8 cellular contexts compared by ENCODE assay signal in the genomic region with DNA sequence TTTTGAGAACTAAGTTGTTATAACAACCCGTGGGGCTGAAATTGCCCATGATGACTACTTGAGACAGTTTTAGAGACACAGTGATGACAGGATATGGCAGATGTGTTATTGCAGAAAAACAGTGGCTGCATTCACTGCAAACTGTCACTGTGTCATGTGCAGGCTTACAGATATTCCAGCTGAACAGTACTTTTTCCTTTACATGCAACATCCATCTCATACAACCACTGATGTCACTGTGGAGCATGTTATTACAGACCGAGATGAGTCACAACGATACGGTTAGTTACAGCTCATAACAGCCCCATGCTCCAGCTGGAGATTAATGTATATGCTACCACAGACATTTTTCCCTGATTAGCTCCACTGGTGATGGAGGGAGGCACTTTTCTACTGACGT.
A peak's percentile ranks its signal among the peaks of the same experiment; 100 is the strongest.
DNase-seq lines count a peak whose midpoint lies in the region; ATAC-seq, FAIRE-seq and TF ChIP-seq lines count a peak whose summit lies in the region.
"Had no signal": no experiment of that assay in that cellular context is flagged by ENCODE, and none has a peak within 500 bp of the region (broad histone marks: within the 10 kb centered on the region; RNA-seq: fewer than 3 reads in every experiment).

No MANE protein-coding gene starts in this region.

- no peak overlapping the region for H3K27ac ChIP-seq in left ventricle myocardium inferior (replicated peaks)

- POLR2A ChIA-PET in HEK293T (lab: Yijun Ruan, JAX), result no interaction called here

- no peaks in the 10 kb centered on the region for H3K9me3 ChIP-seq in left ventricle myocardium inferior (replicated peaks)

- no peaks in the 10 kb centered on the region for H3K27me3 ChIP-seq in left ventricle myocardium inferior (ENCODE audit: low read depth)

- TF ChIP-seq CTCF in left ventricle myocardium inferior (IDR thresholded peaks at IDR 0.05; ENCODE audit: borderline replicate concordance), result no peak

- intact Hi-C loops in left ventricle myocardium inferior (cut with micrococcal nuclease), result no loop called here

- CTCF ChIA-PET in HEK293T (lab: Yijun Ruan, JAX), result no interaction called here

- peak; percentile 20 for DNase-seq in HEK293T (ENCODE audit: extremely low spot score)
- DNase-seq in HTR-8/SVneo (ENCODE audit: insufficient read length, low spot score), result no peak
- DNase-seq in non-pigmented ciliary epithelial cell (ENCODE audit: low read depth), result peak; percentile 58
- DNase-seq in Kasumi-1 (lab: John Stamatoyannopoulos, UW), result no peak
- no peak for DNase-seq in stimulated activated CD4-positive, alpha-beta T cell treated with anti-CD3 and anti-CD28 coated beads, Interleukin-2, amount 100 ng/mL, for 24 hours
- DNase-seq in left ventricle myocardium inferior, result no peak
- DNase-seq: activated CD4-positive, alpha-beta T cell treated with anti-CD3 and anti-CD28 coated beads for 48 hours had no signal

- FAIRE-seq in HTR-8/SVneo (lab: Jason Lieb, UNC), result peak; percentile 95

- H3K4me3 ChIP-seq in left ventricle myocardium inferior, result no peak overlapping the region

- H3K4me1 ChIP-seq in left ventricle myocardium inferior, result no peaks in the 10 kb centered on the region

- H3K36me3 ChIP-seq in left ventricle myocardium inferior, result no peaks in the 10 kb centered on the region

- ATAC-seq in GM18907 (IDR thresholded peaks at IDR 0.05; ENCODE audit: unreplicated experiment), result peak; percentile 95

TF ChIP-seq in HEK293T, 16 proteins besides CTCF, POLR2A, EP300 and RAD21:
- no peak for TF ChIP-seq ZNF384 (IDR thresholded peaks at IDR 0.05)
- no peak for TF ChIP-seq SP1 (IDR thresholded peaks at IDR 0.05)
- no peak for TF ChIP-seq HDGF (IDR thresholded peaks at IDR 0.05; ENCODE audit: borderline replicate concordance)
- TF ChIP-seq FOXK2 (IDR thresholded peaks at IDR 0.05), result no peak
- TF ChIP-seq, protein P1, sequence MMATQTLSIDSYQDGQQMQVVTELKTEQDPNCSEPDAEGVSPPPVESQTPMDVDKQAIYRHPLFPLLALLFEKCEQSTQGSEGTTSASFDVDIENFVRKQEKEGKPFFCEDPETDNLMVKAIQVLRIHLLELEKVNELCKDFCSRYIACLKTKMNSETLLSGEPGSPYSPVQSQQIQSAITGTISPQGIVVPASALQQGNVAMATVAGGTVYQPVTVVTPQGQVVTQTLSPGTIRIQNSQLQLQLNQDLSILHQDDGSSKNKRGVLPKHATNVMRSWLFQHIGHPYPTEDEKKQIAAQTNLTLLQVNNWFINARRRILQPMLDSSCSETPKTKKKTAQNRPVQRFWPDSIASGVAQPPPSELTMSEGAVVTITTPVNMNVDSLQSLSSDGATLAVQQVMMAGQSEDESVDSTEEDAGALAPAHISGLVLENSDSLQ (IDR thresholded peaks at IDR 0.05), result peak; percentile 14; the same call in 1 of the 2 replicates
- no peak for TF ChIP-seq TARDBP (IDR thresholded peaks at IDR 0.05)
- TF ChIP-seq CTBP1 (IDR thresholded peaks at IDR 0.05; ENCODE audit: borderline replicate concordance), result no peak

Comparison
In these comparisons a context has a peak if more than half of its experiments do, and no peak if none do; other contexts are left out.
1. DNase-seq: peak in HEK293T (single experiment) and non-pigmented ciliary epithelial cell (single experiment); none in HTR-8/SVneo (single experiment), Kasumi-1 (0 of 2), stimulated activated CD4-positive, alpha-beta T cell treated with anti-CD3 and anti-CD28 coated beads, Interleukin-2, amount 100 ng/mL, for 24 hours (0 of 2) and left ventricle myocardium inferior (single experiment).